In genomic region chr6:149349279-149349678, GRCh38 we compare ENCODE assay signal across 2 cellular contexts. TPM values are rescaled to one million over a fixed set of nuclear protein-coding genes. Genes with fewer than 3 reads are reported as not detected.
"Had no signal": no experiment of that assay in that cellular context is flagged by ENCODE, and none has a peak within 500 bp of the region (broad histone marks: within the 10 kb centered on the region; RNA-seq: fewer than 3 reads in every experiment).

No MANE protein-coding gene starts in this region.

RNA-seq across cellular contexts. Expression of gene SUMO4, which starts 50.8 kb away (rescaled TPM):
- total RNA-seq: SK-MEL-5 had no signal
- polyA plus RNA-seq: SK-N-SH had no signal
